Comparison of ENCODE assay signal across 19 cellular contexts in genomic region chr6:163264662-163265035, GRCh38.
DNase-seq lines count a peak whose midpoint lies in the region; ATAC-seq and TF ChIP-seq lines count a peak whose summit lies in the region.
"Had no signal": no experiment of that assay in that cellular context is flagged by ENCODE, and none has a peak within 500 bp of the region (broad histone marks: within the 10 kb centered on the region; RNA-seq: fewer than 3 reads in every experiment).

No MANE protein-coding gene starts in this region.

- H3F3A ChIP-seq in neural progenitor cell (ENCODE audit: low read depth): peaks cover 32% of the 10 kb centered on the region

- H3K4me3 Mint-ChIP-seq in neural progenitor cell (no peak overlapping the region), natural killer cell (no peak overlapping the region), T-helper 17 cell (no peak overlapping the region)

- no peak overlapping the region for H2AFZ ChIP-seq in neural progenitor cell (replicated peaks)
- H2AFZ ChIP-seq: GM23248 had no signal

- TF ChIP-seq CTCF in heart right ventricle (IDR thresholded peaks at IDR 0.05) (no peak), neural progenitor cell (IDR thresholded peaks at IDR 0.05) (no peak), natural killer cell (IDR thresholded peaks at IDR 0.05) (no peak)

- H3K27me3 ChIP-seq in heart right ventricle (no peaks in the 10 kb centered on the region), right cardiac atrium (ENCODE audit: control insufficient read depth, insufficient read depth) (no peaks in the 10 kb centered on the region), neural progenitor cell (no peaks in the 10 kb centered on the region)

- no peaks in the 10 kb centered on the region for H3K36me3 ChIP-seq in heart right ventricle
- no peaks in the 10 kb centered on the region for H3K36me3 ChIP-seq in neural progenitor cell

- H3K36me3 Mint-ChIP-seq in neural progenitor cell: peaks cover 3% of the 10 kb centered on the region
- no peaks in the 10 kb centered on the region for H3K36me3 Mint-ChIP-seq in natural killer cell
- no peaks in the 10 kb centered on the region for H3K36me3 Mint-ChIP-seq in T-helper 17 cell (ENCODE audit: low read depth)

- H4K20me1 ChIP-seq in neural progenitor cell (ENCODE audit: low read depth): no peaks in the 10 kb centered on the region

- 51 to 64% methylated on average over 6 of the region's 6 CpGs for whole genome bisulfite sequencing in heart right ventricle, 2 donors
- 62% methylated on average over 6 of the region's 6 CpGs for WGBS in right cardiac atrium

- H3K9me3 ChIP-seq in heart right ventricle: no peaks in the 10 kb centered on the region
- no peaks in the 10 kb centered on the region for H3K9me3 ChIP-seq in right cardiac atrium (ENCODE audit: control insufficient read depth, low read length)
- no peaks in the 10 kb centered on the region for H3K9me3 ChIP-seq in neural progenitor cell (ENCODE audit: low read depth)
- no peaks in the 10 kb centered on the region for H3K9me3 ChIP-seq in T-helper 17 cell (ENCODE audit: control insufficient read depth, low read length, poor library complexity, severe bottlenecking)

- ATAC-seq in heart right ventricle (no peak), right cardiac atrium (no peak), HG03280 (IDR thresholded peaks at IDR 0.05; ENCODE audit: unreplicated experiment) (no peak), natural killer cell (no peak), T-helper 17 cell (no peak)

- DNase-seq in heart right ventricle (no peak), right cardiac atrium (no peak), neural progenitor cell (ENCODE audit: low spot score) (no peak), T-helper 2 cell (no peak), natural killer cell (no peak), T-helper 17 cell (no peak)
- DNase-seq: 8988T, DMS53, GM23248, KBM-7, NCI-H1105 treated with DMSO at 0.1 percent for 48 hours, NCI-H1694, NCI-H510A, NCI-H774, OCI-M1, RPMI8226, SHP77 treated with DMSO at 0.1 percent for 48 hours had no signal

- H3K9ac ChIP-seq in neural progenitor cell: no peak overlapping the region
- H3K9ac ChIP-seq: GM23248 had no signal

- H3K4me3 ChIP-seq in heart right ventricle (no peak overlapping the region), right cardiac atrium (ENCODE audit: low read length) (no peak overlapping the region), neural progenitor cell (no peak overlapping the region)
- H3K4me3 ChIP-seq: GM23248 had no signal

- peak overlapping the region in 7 of 10 donors; percentile 3 to 64 (median 30) for H3K27ac ChIP-seq in heart right ventricle
- no peak overlapping the region for H3K27ac ChIP-seq in right cardiac atrium (ENCODE audit: low read length)
- peak overlapping the region; percentile 98 for H3K27ac ChIP-seq in cingulate gyrus (ENCODE audit: low read depth, low read length)
- no peak overlapping the region for H3K27ac ChIP-seq in neural progenitor cell
- H3K27ac ChIP-seq: GM23248 had no signal

- H3K4me1 Mint-ChIP-seq in neural progenitor cell (peaks cover 51% of the 10 kb centered on the region), natural killer cell (peaks cover 11% of the 10 kb centered on the region in 2 donors), T-helper 17 cell (peaks cover 7% of the 10 kb centered on the region)

- peaks cover 4 to 41% (median 19%) of the 10 kb centered on the region in 9 donors for H3K4me1 ChIP-seq in heart right ventricle
- peaks cover 3% of the 10 kb centered on the region for H3K4me1 ChIP-seq in right cardiac atrium (ENCODE audit: control insufficient read depth, insufficient read depth, low read length)
- peaks cover 29% of the 10 kb centered on the region for H3K4me1 ChIP-seq in neural progenitor cell

- H3K79me2 ChIP-seq in neural progenitor cell (ENCODE audit: low read depth): no peaks in the 10 kb centered on the region

- intact Hi-C loops in heart right ventricle (cut with DNase I) (loop anchor here in 2 of 10 donors (5.0 to 10.0 kb wide), 2 partner anchors 148 to 150 kb away; partner anchors contain the start of gene QKI (in 2 of the 2)), right cardiac atrium (cut with DNase I) (no loop called here), natural killer cell (cut with micrococcal nuclease) (no loop called here)

- H3K27ac Mint-ChIP-seq in neural progenitor cell (peak overlapping the region; percentile 78), natural killer cell (no peak overlapping the region), T-helper 17 cell (no peak overlapping the region)

- H3K9me3 Mint-ChIP-seq in neural progenitor cell: peaks cover 4% of the 10 kb centered on the region
- no peaks in the 10 kb centered on the region for H3K9me3 Mint-ChIP-seq in natural killer cell

- H3K27me3 Mint-ChIP-seq in neural progenitor cell (ENCODE audit: insufficient read depth, low read depth) (peaks cover 9% of the 10 kb centered on the region), natural killer cell (ENCODE audit: low read depth in 2 of 2) (peaks cover 5 to 38% of the 10 kb centered on the region in 2 donors), T-helper 17 cell (peaks cover 50% of the 10 kb centered on the region)

- H3K4me2 ChIP-seq in neural progenitor cell: no peak overlapping the region

Comparison
In these comparisons a context has a peak if more than half of its experiments do, and no peak if none do; other contexts are left out.
1. H3K27ac ChIP-seq: peak in heart right ventricle (7 of 10) and cingulate gyrus (single experiment); none in right cardiac atrium (single experiment) and neural progenitor cell (single experiment).